8 cellular contexts compared by ENCODE assay signal in genomic region chr3:139533781-139534443, GRCh38.
DNase-seq lines count a peak whose midpoint lies in the region; ATAC-seq lines count a peak whose summit lies in the region.

No MANE protein-coding gene starts in this region.

- ATAC-seq in GM18511 (IDR thresholded peaks at IDR 0.05; ENCODE audit: unreplicated experiment) (peak; percentile 75), HG03558 (IDR thresholded peaks at IDR 0.05; ENCODE audit: extremely low read depth, unreplicated experiment) (peak; percentile 32), GM21526 (IDR thresholded peaks at IDR 0.05; ENCODE audit: low FRiP score, unreplicated experiment) (no peak)

- H3K27ac ChIP-seq in angular gyrus (ENCODE audit: low read depth, low read length): peak overlapping the region; percentile 74

- DNase-seq in kidney tubule cell (ENCODE audit: low spot score) (peak; percentile 50), cortex of kidney (lab: John Stamatoyannopoulos, UW) (no peak), RKO (ENCODE audit: low spot score) (no peak)
- DNase-seq in activated CD4-positive, CD25-positive, alpha-beta regulatory T cell treated with anti-CD3 and anti-CD28 coated beads, Interleukin-2, amount 50 U/mL, for 72 hours: no peak
